Comparison of ENCODE assay signal across 14 cellular contexts in genomic region chr1:191125950-191126349, GRCh38.
DNase-seq lines count a peak whose midpoint lies in the region; ATAC-seq and TF ChIP-seq lines count a peak whose summit lies in the region.
"Had no signal": no experiment of that assay in that cellular context is flagged by ENCODE, and none has a peak within 500 bp of the region (broad histone marks: within the 10 kb centered on the region; RNA-seq: fewer than 3 reads in every experiment).

No MANE protein-coding gene starts in this region.

- no peaks in the 10 kb centered on the region; the same call in 1 of the 2 replicates for H3K27me3 Mint-ChIP-seq in WTC11 (ENCODE audit: low read depth)
- no peaks in the 10 kb centered on the region for H3K27me3 Mint-ChIP-seq in MCF 10A (ENCODE audit: insufficient read depth, unreplicated experiment)
- H3K27me3 Mint-ChIP-seq: B cell; CD4-positive, CD25-positive, alpha-beta regulatory T cell; CD8-positive, alpha-beta memory T cell had no signal

- H3K36me3 Mint-ChIP-seq in WTC11 (no peaks in the 10 kb centered on the region), MCF 10A (ENCODE audit: insufficient read depth, unreplicated experiment) (no peaks in the 10 kb centered on the region)
- H3K36me3 Mint-ChIP-seq: CD4-positive, CD25-positive, alpha-beta regulatory T cell; CD8-positive, alpha-beta memory T cell had no signal

- CTCF ChIA-PET in WTC11 (lab: Charles Lee) = interaction anchor here (1.3 to 1.7 kb wide), 2 partner anchors 24 to 492 kb away, joined by 3 to 5 read pairs; no protein-coding TSS in a partner anchor
- CTCF ChIA-PET in MCF 10A (lab: Yijun Ruan, JAX) = interaction anchor here (0.7 to 1.0 kb wide), 2 partner anchors 49 to 1140 kb away, joined by 3 read pairs; no protein-coding TSS in a partner anchor
- CTCF ChIA-PET in SK-N-SH (lab: Yijun Ruan, JAX) = no interaction called here

- H3K9me3 Mint-ChIP-seq in WTC11 (peaks cover 3% of the 10 kb centered on the region; the same call in 1 of the 2 replicates), MCF 10A (ENCODE audit: unreplicated experiment) (peaks cover 15% of the 10 kb centered on the region)

- H2AFZ ChIP-seq in SK-N-SH (ENCODE audit: low read depth) = no peak overlapping the region

- no peak for TF ChIP-seq RAD21 in SK-N-SH (IDR thresholded peaks at IDR 0.05; ENCODE audit: low read length)

- no peak overlapping the region for H3K27ac Mint-ChIP-seq in WTC11
- H3K27ac Mint-ChIP-seq in MCF 10A (ENCODE audit: low read depth, unreplicated experiment) = no peak overlapping the region
- H3K27ac Mint-ChIP-seq: B cell; CD4-positive, CD25-positive, alpha-beta regulatory T cell; H9 had no signal

- no peak for TF ChIP-seq CTCF in WTC11 (IDR thresholded peaks at IDR 0.05)
- TF ChIP-seq CTCF in omental fat pad (IDR thresholded peaks at IDR 0.05) = no peak
- no peak for TF ChIP-seq CTCF in MCF 10A (IDR thresholded peaks at IDR 0.05; ENCODE audit: unreplicated experiment)
- no peak for TF ChIP-seq CTCF in SK-N-SH (IDR thresholded peaks at IDR 0.05)

- H3K79me2 ChIP-seq in SK-N-SH (ENCODE audit: insufficient read depth) = no peaks in the 10 kb centered on the region

- no peak for TF ChIP-seq EP300 in SK-N-SH (IDR thresholded peaks at IDR 0.05; ENCODE audit: borderline replicate concordance in 1 of 2, low read depth in 1 of 2, low read length in 1 of 2)

- no peak overlapping the region for H3K27ac ChIP-seq in right cardiac atrium (ENCODE audit: low read length)
- no peak overlapping the region for H3K27ac ChIP-seq in SK-N-SH (ENCODE audit: low read depth in 2 of 2, low read length in 1 of 2)
- H3K27ac ChIP-seq: BLaER1 treated with 17β-estradiol and CSF1 and Interleukin-3, amounts not matched to agents 10 nM and 100 nM had no signal

- H3K4me3 Mint-ChIP-seq in WTC11 = no peak overlapping the region
- no peak overlapping the region for H3K4me3 Mint-ChIP-seq in MCF 10A (ENCODE audit: unreplicated experiment)
- H3K4me3 Mint-ChIP-seq: B cell; CD4-positive, CD25-positive, alpha-beta regulatory T cell; CD8-positive, alpha-beta memory T cell; H9 had no signal

- H3K27me3 ChIP-seq in right cardiac atrium (ENCODE audit: control insufficient read depth, insufficient read depth) (no peaks in the 10 kb centered on the region), SK-N-SH (ENCODE audit: insufficient read depth) (no peaks in the 10 kb centered on the region)
- H3K27me3 ChIP-seq: BLaER1 treated with 17β-estradiol and CSF1 and Interleukin-3, amounts not matched to agents 10 nM and 100 nM had no signal

- H4K20me1 ChIP-seq in SK-N-SH (ENCODE audit: insufficient read depth) = no peaks in the 10 kb centered on the region
- H4K20me1 ChIP-seq: BLaER1 treated with 17β-estradiol and CSF1 and Interleukin-3, amounts not matched to agents 10 nM and 100 nM had no signal

- POLR2A ChIA-PET in WTC11 (lab: Charles Lee) = no interaction called here
- POLR2A ChIA-PET in MCF 10A (lab: Yijun Ruan, JAX) = no interaction called here
- POLR2A ChIA-PET in SK-N-SH (lab: Yijun Ruan, JAX) = no interaction called here

- H3K9me3 ChIP-seq in right cardiac atrium (ENCODE audit: control insufficient read depth, low read length) (no peaks in the 10 kb centered on the region), SK-N-SH (no peaks in the 10 kb centered on the region)

- H3K4me2 ChIP-seq in SK-N-SH = no peak overlapping the region
- H3K4me2 ChIP-seq: BLaER1 treated with 17β-estradiol and CSF1 and Interleukin-3, amounts not matched to agents 10 nM and 100 nM had no signal

- no TSS peak for BruUV-seq in MCF 10A (replicated peaks; lab: Mats Ljungman, UMichigan)

- DNase-seq in Right ventricle myocardium superior (peak; percentile 24), right cardiac atrium (no peak), WTC11 (ENCODE audit: low spot score) (no peak), omental fat pad (ENCODE audit: low spot score) (no peak), MCF 10A (ENCODE audit: unreplicated experiment) (no peak), SK-N-SH (no peak)
- DNase-seq in stimulated activated CD4-positive, alpha-beta T cell treated with anti-CD3 and anti-CD28 coated beads, Interleukin-1b, Interleukin-23, amount 100 ng/mL, for 48 hours = no peak
- DNase-seq: CD4-positive, CD25-positive, alpha-beta regulatory T cell; CD8-positive, alpha-beta memory T cell; COR-L47; GOT3; H9 had no signal

- no peaks in the 10 kb centered on the region for H3K9me2 ChIP-seq in SK-N-SH

- H3K36me3 ChIP-seq in SK-N-SH (replicated peaks in 1 of 2; ENCODE audit: control insufficient read depth in 1 of 2, insufficient read depth in 2 of 2, low read length in 1 of 2) = no peaks in the 10 kb centered on the region
- H3K36me3 ChIP-seq: BLaER1 treated with 17β-estradiol and CSF1 and Interleukin-3, amounts not matched to agents 10 nM and 100 nM had no signal

- no peaks in the 10 kb centered on the region for H3F3A ChIP-seq in SK-N-SH (replicated peaks; ENCODE audit: insufficient read depth)

- no peaks in the 10 kb centered on the region for H3K4me1 Mint-ChIP-seq in WTC11
- H3K4me1 Mint-ChIP-seq in MCF 10A (ENCODE audit: insufficient read depth, unreplicated experiment) = no peaks in the 10 kb centered on the region
- H3K4me1 Mint-ChIP-seq: B cell; CD4-positive, CD25-positive, alpha-beta regulatory T cell; CD8-positive, alpha-beta memory T cell; H9 had no signal

- 85% methylated on average over 3 of the region's 3 CpGs for WGBS in right cardiac atrium
- WGBS in SK-N-SH (ENCODE audit: low lambda C conversion rate) = 50% methylated on average over 3 of the region's 3 CpGs

- H3K4me1 ChIP-seq in right cardiac atrium (ENCODE audit: control insufficient read depth, insufficient read depth, low read length) (no peaks in the 10 kb centered on the region), SK-N-SH (ENCODE audit: control insufficient read depth in 1 of 2, insufficient read depth in 2 of 2, low read depth in 1 of 2, low read length in 1 of 2) (no peaks in the 10 kb centered on the region)

- H3K9ac ChIP-seq in SK-N-SH = no peak overlapping the region
- H3K9ac ChIP-seq: BLaER1 treated with 17β-estradiol and CSF1 and Interleukin-3, amounts not matched to agents 10 nM and 100 nM had no signal

- H3K4me3 ChIP-seq in right cardiac atrium (ENCODE audit: low read length) = no peak overlapping the region
- no peak overlapping the region for H3K4me3 ChIP-seq in SK-N-SH (ENCODE audit: low read depth in 2 of 2, low read length in 1 of 2)
- H3K4me3 ChIP-seq: BLaER1 treated with 17β-estradiol and CSF1 and Interleukin-3, amounts not matched to agents 10 nM and 100 nM had no signal

- intact Hi-C loops in Right ventricle myocardium superior (cut with DNase I) = no loop called here
- intact Hi-C loops in right cardiac atrium (cut with DNase I) = no loop called here
- intact Hi-C loops in MCF 10A (cut with micrococcal nuclease) = no loop called here

- ATAC-seq in Right ventricle myocardium superior (ENCODE audit: poor library complexity) (no peak), right cardiac atrium (no peak), WTC11 (peak; percentile 32), omental fat pad (ENCODE audit: low FRiP score) (peak; percentile 32)

TF ChIP-seq in WTC11, 78 proteins besides CTCF, POLR2A, EP300 and RAD21:
- TF ChIP-seq RELA (CRISPR knock-in tag; IDR thresholded peaks at IDR 0.05; ENCODE audit: borderline replicate concordance) (peak; percentile 52; the same call in 1 of the 2 replicates), CREM (CRISPR knock-in tag; IDR thresholded peaks at IDR 0.05) (no peak), ZMAT4 (CRISPR knock-in tag; IDR thresholded peaks at IDR 0.05) (no peak), NR2C2 (CRISPR knock-in tag; IDR thresholded peaks at IDR 0.05) (no peak)

TF ChIP-seq in SK-N-SH, 30 proteins besides CTCF, POLR2A, EP300 and RAD21 (continues in another document):
- TF ChIP-seq ELF1 (IDR thresholded peaks at IDR 0.05) = no peak
- TF ChIP-seq GATA2 (CRISPR knock-in tag; IDR thresholded peaks at IDR 0.05) = no peak
- no peak for TF ChIP-seq MXI1 (IDR thresholded peaks at IDR 0.05; ENCODE audit: low read depth, low read length)
- no peak for TF ChIP-seq USF2 (IDR thresholded peaks at IDR 0.05; ENCODE audit: borderline replicate concordance, low read depth, low read length)
- no peak for TF ChIP-seq EZH2phosphoT487 (IDR thresholded peaks at IDR 0.05; ENCODE audit: borderline replicate concordance, low read depth)
- TF ChIP-seq NRF1 (IDR thresholded peaks at IDR 0.05; ENCODE audit: low read depth, low read length) = no peak
- TF ChIP-seq PBX3 (IDR thresholded peaks at IDR 0.05) = no peak

Comparison
In these comparisons a context has a peak if more than half of its experiments do, and no peak if none do; other contexts are left out.
1. ATAC-seq: peak in WTC11 (single experiment) and omental fat pad (single experiment); none in Right ventricle myocardium superior (single experiment) and right cardiac atrium (0 of 2).